ENCODE assay signal across 30 cellular contexts in genomic region chr15:86059851-86060250, GRCh38. TPM values are rescaled to one million over a fixed set of nuclear protein-coding genes. Genes with fewer than 3 reads are reported as not detected.
"Had no signal": no experiment of that assay in that cellular context is flagged by ENCODE, and none has a peak within 500 bp of the region (broad histone marks: within the 10 kb centered on the region; RNA-seq: fewer than 3 reads in every experiment).

No MANE protein-coding gene starts in this region.

- ATAC-seq: heart right ventricle, left cardiac atrium, left lung, lower lobe of right lung, mucosa of descending colon had no signal

- H3K36me3 ChIP-seq: esophagus squamous epithelium, gastrocnemius medialis, heart right ventricle, left lung, lower lobe of right lung had no signal

- H3K27me3 ChIP-seq: gastrocnemius medialis had no signal

- H3K4me1 Mint-ChIP-seq: mesothelial cell of epicardium, naive B cell had no signal

- H3K4me3 ChIP-seq: coronary artery, dorsolateral prefrontal cortex, esophagus squamous epithelium, gastrocnemius medialis, heart right ventricle, left lung, lower lobe of right lung, mucosa of descending colon had no signal

- H3K27ac Mint-ChIP-seq: mesothelial cell of epicardium, naive B cell had no signal

- DNase-seq: dermis blood vessel endothelial cell; dorsolateral prefrontal cortex; effector CD4-positive, alpha-beta T cell; effector memory CD4-positive, alpha-beta T cell; esophagus squamous epithelium; foreskin fibroblast; foreskin melanocyte; gastrocnemius medialis; glutamatergic neuron; head of caudate nucleus; heart right ventricle; hippocampal formation; left cardiac atrium; left lung; left ventricle myocardium superior; lower lobe of right lung; mesenchymal stem cell; mucosa of descending colon; naive B cell had no signal

- H3K9me3 Mint-ChIP-seq: mesothelial cell of epicardium, naive B cell had no signal

- H3K4me3 Mint-ChIP-seq: mesothelial cell of epicardium, naive B cell had no signal

- FAIRE-seq: colon, endothelial cell of umbilical vein, islet of Langerhans, keratinocyte had no signal

RNA-seq across cellular contexts. Expression of gene AGBL1, which starts 19.8 kb away (rescaled TPM):
- total RNA-seq: dermis blood vessel endothelial cell, endothelial cell of umbilical vein, epithelial cell of proximal tubule, glomerular endothelial cell, kidney epithelial cell, left ventricle myocardium superior, lung microvascular endothelial cell, mesenteric fat pad, mesothelial cell of epicardium had no signal
